Comparison of ENCODE assay signal across 8 cellular contexts in genomic region chr15:65033659-65034269, GRCh38. TPM values are rescaled to one million over a fixed set of nuclear protein-coding genes. Genes with fewer than 3 reads are reported as not detected.
DNase-seq lines count a peak whose midpoint lies in the region; ATAC-seq and TF ChIP-seq lines count a peak whose summit lies in the region.

No MANE protein-coding gene starts in this region.

- H2AK9ac ChIP-seq in IMR-90 (replicated peaks; ENCODE audit: low read depth, low read length, poor library complexity), result no peak overlapping the region

- in situ Hi-C loops in IMR-90 (cut with MboI; ENCODE audit: low sequenced_read_pairs), result loop anchor here (10.0 kb wide), 2 partner anchors 51 to 241 kb away; no protein-coding TSS in a partner anchor

- no peak overlapping the region for H3K14ac ChIP-seq in IMR-90 (replicated peaks; ENCODE audit: low read depth, low read length)
- H3K14ac ChIP-seq in neuronal stem cell (ENCODE audit: low read length), result no peak overlapping the region

- POLR2A ChIA-PET in IMR-90 (lab: Charles Lee; ENCODE audit: unreplicated experiment), result interaction anchor here (0.6 kb wide), 1 partner anchor 271 kb away, joined by 3 read pairs; the partner anchor contains the start of gene RNU5B-1

- H3K4me1 ChIP-seq in IMR-90 (ENCODE audit: control insufficient read depth, insufficient read depth, low read length) (peaks cover under 1% of the 10 kb centered on the region; the same call in 1 of the 2 replicates), endodermal cell (ENCODE audit: control insufficient read depth, insufficient read depth, low read length) (no peaks in the 10 kb centered on the region), neuronal stem cell (ENCODE audit: control insufficient read depth in 2 of 2, insufficient read depth in 1 of 2, low read depth in 1 of 2, low read length in 2 of 2) (peaks cover 0 to 8% of the 10 kb centered on the region in 2 donors)

- H4K8ac ChIP-seq in IMR-90 (ENCODE audit: low read depth in 2 of 2, low read length in 2 of 2), result no peak overlapping the region
- H4K8ac ChIP-seq in neuronal stem cell (ENCODE audit: low read depth, low read length), result no peak overlapping the region

- peaks cover 2% of the 10 kb centered on the region; the same call in 1 of the 2 replicates for H3K9me1 ChIP-seq in IMR-90 (ENCODE audit: insufficient read depth, low read length)

- H3K9me3 ChIP-seq in IMR-90 (ENCODE audit: control insufficient read depth, insufficient read depth, low read length) (no peaks in the 10 kb centered on the region), endodermal cell (ENCODE audit: control insufficient read depth, low read length) (no peaks in the 10 kb centered on the region), neuronal stem cell (replicated peaks in 1 of 2; ENCODE audit: control insufficient read depth in 2 of 2, insufficient read depth in 1 of 2, low read depth in 1 of 2, low read length in 2 of 2) (no peaks in the 10 kb centered on the region)

- H3K18ac ChIP-seq in IMR-90 (ENCODE audit: low read depth, low read length), result no peak overlapping the region
- no peak overlapping the region for H3K18ac ChIP-seq in neuronal stem cell (ENCODE audit: low read length)

- H3K9ac ChIP-seq in IMR-90 (ENCODE audit: low read depth, low read length) (no peak overlapping the region), endodermal cell (ENCODE audit: extremely low read depth, low read length, poor library complexity, severe bottlenecking) (no peak overlapping the region), neuronal stem cell (ENCODE audit: low read depth, low read length, poor library complexity) (no peak overlapping the region)

- H4K20me1 ChIP-seq in IMR-90 (ENCODE audit: insufficient read depth, low read length), result 0 out of 2 replicates have a peak, but pooled peaks cover 1% of the 10 kb centered on the region

- no peak overlapping the region for H2BK20ac ChIP-seq in IMR-90 (ENCODE audit: low read depth, low read length)

- no peak overlapping the region for H3K4me3 ChIP-seq in IMR-90 (ENCODE audit: insufficient read depth, low read depth, low read length)
- no peak overlapping the region for H3K4me3 ChIP-seq in endodermal cell (ENCODE audit: low read length)
- H3K4me3 ChIP-seq in neuronal stem cell (ENCODE audit: low read length in 2 of 2), result no peak overlapping the region

- DNase-seq in DMS114 treated with DMSO at 0.1 percent for 48 hours (lab: John Stamatoyannopoulos, UW; ENCODE audit: unreplicated experiment) (peak; percentile 71), IMR-90 (peak; percentile 66), RPMI8226 (peak; percentile 66), endodermal cell (no peak), neuronal stem cell (ENCODE audit: low spot score) (no peak), DMS79 treated with DMSO at 0.1 percent for 48 hours (lab: John Stamatoyannopoulos, UW) (no peak)

- TF ChIP-seq CTCF in IMR-90 (conservative IDR thresholded peaks at IDR 0.05; ENCODE audit: low read depth, low read length) (peak; percentile 89), endodermal cell (conservative IDR thresholded peaks at IDR 0.05) (peak; percentile 55)

- no peak overlapping the region for H2BK5ac ChIP-seq in IMR-90 (ENCODE audit: low read depth, low read length, poor library complexity, severe bottlenecking)
- H2BK5ac ChIP-seq in neuronal stem cell (ENCODE audit: low read length), result no peak overlapping the region

- peaks cover 8% of the 10 kb centered on the region for H3K4me1 Mint-ChIP-seq in endodermal cell

- CTCF ChIA-PET in IMR-90 (lab: Yijun Ruan, JAX), result interaction anchor here (0.6 to 2.0 kb wide), 14 partner anchors 9 to 68 kb away, joined by 3 to 21 read pairs (median 4); partner anchors contain the start of gene SLC51B

- no peaks in the 10 kb centered on the region for H3K36me3 Mint-ChIP-seq in endodermal cell (ENCODE audit: low read depth)

- WGBS in IMR-90 (ENCODE audit: extremely low coverage in 2 of 2, insufficient read length in 1 of 2), 2 experiments, result no CpG with 5 or more reads among the region's 4 CpGs
- WGBS in endodermal cell (ENCODE audit: insufficient coverage in 1 of 2, insufficient read length in 1 of 2), 2 experiments, result 33 to 50% methylated on average over 2 to 4 of the region's 4 CpGs
- WGBS in neuronal stem cell (ENCODE audit: extremely low coverage in 2 of 2, insufficient read length in 2 of 2, insufficient replicate concordance in 1 of 2), 2 donors, result no CpG with 5 or more reads among the region's 4 CpGs

- no TSS peak for BruUV-seq in IMR-90 (replicated peaks; lab: Mats Ljungman, UMichigan)

- H3K4me3 Mint-ChIP-seq in endodermal cell, result no peak overlapping the region

- H3K9me3 Mint-ChIP-seq in endodermal cell, result no peaks in the 10 kb centered on the region

- no peak overlapping the region for H2AK5ac ChIP-seq in IMR-90 (ENCODE audit: low read depth, low read length)
- H2AK5ac ChIP-seq in neuronal stem cell (ENCODE audit: low read depth, low read length), result no peak overlapping the region

- no peak overlapping the region for H2BK12ac ChIP-seq in neuronal stem cell (ENCODE audit: low read length)

- no peak overlapping the region for H4K5ac ChIP-seq in IMR-90 (ENCODE audit: low read depth, low read length)

- H4K91ac ChIP-seq in IMR-90 (ENCODE audit: insufficient read depth, low read depth, low read length) (no peak overlapping the region), neuronal stem cell (ENCODE audit: low read depth, low read length, poor library complexity) (no peak overlapping the region)

- H3K56ac ChIP-seq in IMR-90 (ENCODE audit: extremely low read depth, insufficient read depth, low read length), result no peak overlapping the region

- peaks cover 1 to 7% of the 10 kb centered on the region in 2 experiments; a peak in 3 of 4 replicates for H3K79me1 ChIP-seq in IMR-90 (ENCODE audit: low read depth in 1 of 2, low read length in 2 of 2)
- H3K79me1 ChIP-seq in neuronal stem cell (ENCODE audit: low read depth, low read length), result peaks cover 4% of the 10 kb centered on the region

- intact Hi-C loops in IMR-90 (cut with micrococcal nuclease), result loop anchor here (1.0 to 10.0 kb wide), 6 partner anchors 50 to 301 kb away; partner anchors contain the start of gene RNU5A-1

- no peak overlapping the region for H3K23ac ChIP-seq in IMR-90 (ENCODE audit: low read depth, low read length)
- no peak overlapping the region for H3K23ac ChIP-seq in neuronal stem cell (ENCODE audit: low read depth, low read length, poor library complexity)

- no peak overlapping the region for H3K27ac Mint-ChIP-seq in endodermal cell

- H3K27me3 Mint-ChIP-seq in endodermal cell (ENCODE audit: insufficient read depth), result peaks cover 5% of the 10 kb centered on the region

- H2AFZ ChIP-seq in IMR-90 (replicated peaks; ENCODE audit: low read length, poor library complexity) (no peak overlapping the region), neuronal stem cell (ENCODE audit: low read length) (peak overlapping the region; percentile 72)

- H2BK15ac ChIP-seq in IMR-90 (ENCODE audit: low read depth, low read length) (no peak overlapping the region), neuronal stem cell (ENCODE audit: low read length) (no peak overlapping the region)

- H2BK120ac ChIP-seq in IMR-90 (ENCODE audit: low read depth, low read length) (no peak overlapping the region), neuronal stem cell (ENCODE audit: low read depth, low read length) (no peak overlapping the region)

- H3K27me3 ChIP-seq in IMR-90 (ENCODE audit: control insufficient read depth, insufficient read depth, low read length), result no peaks in the 10 kb centered on the region
- H3K27me3 ChIP-seq in endodermal cell (ENCODE audit: control insufficient read depth, insufficient read depth, low read length, poor library complexity, severe bottlenecking), result no peaks in the 10 kb centered on the region
- peaks cover 0 to 3% (median 3%) of the 10 kb centered on the region in 3 experiments for H3K27me3 ChIP-seq in neuronal stem cell (ENCODE audit: control insufficient read depth in 3 of 3, insufficient read depth in 3 of 3, low read depth in 1 of 3, low read length in 3 of 3)

- H3K4ac ChIP-seq in IMR-90 (ENCODE audit: low read depth, low read length), result no peak overlapping the region
- no peak overlapping the region for H3K4ac ChIP-seq in neuronal stem cell (ENCODE audit: low read length)

- no peak for TF ChIP-seq POLR2A in IMR-90 (IDR thresholded peaks at IDR 0.05; ENCODE audit: low read depth, low read length)

- peak; percentile 89 for TF ChIP-seq RAD21 in IMR-90 (IDR thresholded peaks at IDR 0.05; ENCODE audit: low read length)

- H3K36me3 ChIP-seq in IMR-90 (ENCODE audit: control insufficient read depth, insufficient read depth, low read length) (no peaks in the 10 kb centered on the region), endodermal cell (ENCODE audit: control insufficient read depth, insufficient read depth, low read length) (no peaks in the 10 kb centered on the region), neuronal stem cell (replicated peaks in 1 of 2; ENCODE audit: control insufficient read depth in 2 of 2, insufficient read depth in 2 of 2, low read length in 2 of 2) (no peaks in the 10 kb centered on the region)

- H3K27ac ChIP-seq in IMR-90 (ENCODE audit: insufficient read depth, low read length) (no peak overlapping the region), endodermal cell (ENCODE audit: low read depth, low read length) (no peak overlapping the region), neuronal stem cell (replicated peaks; ENCODE audit: low read length) (no peak overlapping the region)

- ATAC-seq in IMR-90 (ENCODE audit: low read depth) (peak; percentile 50), GM21576 (IDR thresholded peaks at IDR 0.05; ENCODE audit: unreplicated experiment) (no peak), HG03108 (IDR thresholded peaks at IDR 0.05; ENCODE audit: unreplicated experiment) (no peak)

- H3K4me2 ChIP-seq in IMR-90 (ENCODE audit: low read depth, low read length) (no peak overlapping the region), neuronal stem cell (ENCODE audit: insufficient read depth, low read length, poor library complexity, severe bottlenecking) (no peak overlapping the region)

- dilution Hi-C loops in IMR-90 (cut with HindIII; ENCODE audit: low sequenced_read_pairs, unreplicated experiment), result no loop called here

RNA-seq across cellular contexts. Expression of gene MTFMT, which starts 4.3 kb away (rescaled TPM):
- total RNA-seq in IMR-90 (2012; rRNA removed), result 19.4 and 21.3 TPM in 2 replicates
- 7.3 and 8.9 TPM in 2 replicates for polyA plus RNA-seq in IMR-90 (2012; rRNA removed)
- polyA plus RNA-seq in IMR-90 (2012; cell fraction: cytosol; rRNA removed), result 7.2 and 8.9 TPM in 2 replicates
- 4.7 and 5.9 TPM in 2 replicates for polyA plus RNA-seq in IMR-90 (2012; cell fraction: nucleus; rRNA removed; ENCODE audit: low replicate concordance)
- 10 to 100 TPM; 17.8 to 23.2 TPM for total RNA-seq in endodermal cell
- polyA plus RNA-seq in endodermal cell (2013, experiment 1 of 2), result 9.9 TPM
- polyA plus RNA-seq in endodermal cell (2013, experiment 2 of 2), result 9.7 TPM
- polyA plus RNA-seq in neuronal stem cell (2013, experiment 1 of 2), result 14.3 TPM
- polyA plus RNA-seq in neuronal stem cell (2013, experiment 2 of 2), result 14.6 TPM

RNA-seq across cellular contexts. Expression of gene SLC51B, which starts 11.4 kb away (rescaled TPM):
- not detected in 2 replicates for total RNA-seq in IMR-90 (2012; rRNA removed)
- polyA plus RNA-seq in IMR-90 (2012; rRNA removed), result 0.16 TPM in 1 of 2 replicates, not detected in the other
- 0.09 TPM in 1 of 2 replicates, not detected in the other for polyA plus RNA-seq in IMR-90 (2012; cell fraction: cytosol; rRNA removed)
- polyA plus RNA-seq in IMR-90 (2012; cell fraction: nucleus; rRNA removed; ENCODE audit: low replicate concordance), result not detected in 2 replicates
- not detected for total RNA-seq in endodermal cell
- not detected for polyA plus RNA-seq in endodermal cell (2013, experiment 1 of 2)
- not detected for polyA plus RNA-seq in endodermal cell (2013, experiment 2 of 2)
- polyA plus RNA-seq in neuronal stem cell (2013, experiment 1 of 2), result not detected
- not detected for polyA plus RNA-seq in neuronal stem cell (2013, experiment 2 of 2)

RNA-seq across cellular contexts. Expression of gene RASL12, which starts 34.0 kb away (rescaled TPM):
- under 0.01 and 0.18 TPM in 2 replicates for total RNA-seq in IMR-90 (2012; rRNA removed)
- polyA plus RNA-seq in IMR-90 (2012; rRNA removed), result 0.19 and 0.22 TPM in 2 replicates
- polyA plus RNA-seq in IMR-90 (2012; cell fraction: cytosol; rRNA removed), result 0.27 and 0.75 TPM in 2 replicates
- polyA plus RNA-seq in IMR-90 (2012; cell fraction: nucleus; rRNA removed; ENCODE audit: low replicate concordance), result 0.26 and 0.50 TPM in 2 replicates
- total RNA-seq in endodermal cell, result 10 to 100 TPM; 27.2 TPM
- 11.5 TPM for polyA plus RNA-seq in endodermal cell (2013, experiment 1 of 2)
- polyA plus RNA-seq in endodermal cell (2013, experiment 2 of 2), result 11.1 TPM
- polyA plus RNA-seq in neuronal stem cell (2013, experiment 1 of 2), result 4.1 TPM
- 4.2 TPM for polyA plus RNA-seq in neuronal stem cell (2013, experiment 2 of 2)

RNA-seq across cellular contexts. Expression of gene KBTBD13, which starts 42.8 kb away (rescaled TPM):
- total RNA-seq in IMR-90 (2012; rRNA removed) (not detected in 2 replicates), endodermal cell (not detected)
- not detected in 2 replicates for polyA plus RNA-seq in IMR-90 (2012; rRNA removed)
- not detected in 2 replicates for polyA plus RNA-seq in IMR-90 (2012; cell fraction: cytosol; rRNA removed)
- polyA plus RNA-seq in IMR-90 (2012; cell fraction: nucleus; rRNA removed; ENCODE audit: low replicate concordance), result not detected in 2 replicates
- not detected for polyA plus RNA-seq in endodermal cell (2013, experiment 1 of 2)
- polyA plus RNA-seq in endodermal cell (2013, experiment 2 of 2), result not detected
- polyA plus RNA-seq in neuronal stem cell (2013, experiment 1 of 2), result 0.01 TPM
- not detected for polyA plus RNA-seq in neuronal stem cell (2013, experiment 2 of 2)

RNA-seq across cellular contexts. Expression of gene SPG21, which starts 44.0 kb away (rescaled TPM):
- total RNA-seq in IMR-90 (2012; rRNA removed) (60.8 and 65.3 TPM in 2 replicates), endodermal cell (10 to 100 TPM; 77.0 to 96.1 TPM)
- 51.6 and 59.9 TPM in 2 replicates for polyA plus RNA-seq in IMR-90 (2012; rRNA removed)
- 34.8 and 44.5 TPM in 2 replicates for polyA plus RNA-seq in IMR-90 (2012; cell fraction: cytosol; rRNA removed)
- polyA plus RNA-seq in IMR-90 (2012; cell fraction: nucleus; rRNA removed; ENCODE audit: low replicate concordance), result 18.7 and 49.4 TPM in 2 replicates
- polyA plus RNA-seq in endodermal cell (2013, experiment 1 of 2), result 88.1 TPM
- 84.5 TPM for polyA plus RNA-seq in endodermal cell (2013, experiment 2 of 2)
- 73.0 TPM for polyA plus RNA-seq in neuronal stem cell (2013, experiment 1 of 2)
- polyA plus RNA-seq in neuronal stem cell (2013, experiment 2 of 2), result 75.2 TPM

Comparison
In these comparisons a context has a peak if more than half of its experiments do, and no peak if none do; other contexts are left out.
1. DNase-seq: peak in DMS114 treated with DMSO at 0.1 percent for 48 hours (single experiment), IMR-90 (single experiment) and RPMI8226 (single experiment); none in endodermal cell (single experiment), neuronal stem cell (single experiment) and DMS79 treated with DMSO at 0.1 percent for 48 hours (single experiment).
2. RNA of gene RASL12, which starts 34.0 kb away (total RNA-seq): 27.2 TPM in endodermal cell; under 0.01 to 0.18 TPM in IMR-90; every median in the first group is over 10 times any median in the second.